In genomic region chr1:3641816-3642215, GRCh38 we compare ENCODE assay signal across 39 cellular contexts.
"Had no signal": no experiment of that assay in that cellular context is flagged by ENCODE, and none has a peak within 500 bp of the region (broad histone marks: within the 10 kb centered on the region; RNA-seq: fewer than 3 reads in every experiment).

No MANE protein-coding gene starts in this region.

- ATAC-seq: activated CD4-positive, alpha-beta T cell treated with anti-CD3 and anti-CD28 coated beads for 36 hours; activated CD4-positive, CD25-positive, alpha-beta regulatory T cell treated with anti-CD3 and anti-CD28 coated beads, Interleukin-2, amount 50 U/mL, for 24 hours; activated naive CD4-positive, alpha-beta T cell treated with anti-CD3 and anti-CD28 coated beads, Interleukin-2, amount 50 U/mL, for 72 hours; activated T-cell treated with anti-CD3 and anti-CD28 coated beads, Interleukin-2, amount 50 U/mL, for 4 hours; activated T-cell treated with anti-CD3 and anti-CD28 coated beads, Interleukin-2, amount 50 U/mL, for 72 hours; activated T-helper 17 cell treated with anti-CD3 and anti-CD28 coated beads, Interleukin-2, amount 50 U/mL, for 72 hours; body of pancreas had no signal

- H3K36me3 ChIP-seq: breast epithelium had no signal

- FAIRE-seq: astrocyte, TTC549 had no signal

- H3K4me1 ChIP-seq: adrenal gland, body of pancreas, breast epithelium had no signal

- H3K4me3 ChIP-seq: adrenal gland, body of pancreas, breast epithelium had no signal

- H3K9me3 ChIP-seq: adrenal gland, body of pancreas, breast epithelium had no signal

- H3K27me3 Mint-ChIP-seq: activated CD4-positive, alpha-beta memory T cell treated with anti-CD3 and anti-CD28 coated beads, Interleukin-2, amount 10 ng/mL, durations not matched to agents 7 days and 5 days; activated CD4-positive, alpha-beta T cell treated with anti-CD3 and anti-CD28 coated beads for 36 hours; activated CD4-positive, alpha-beta T cell treated with anti-CD3 and anti-CD28 coated beads, Interleukin-2, amount 10 ng/mL, durations not matched to agents 7 days and 5 days; activated naive CD8-positive, alpha-beta T cell treated with anti-CD3 and anti-CD28 coated beads for 36 hours; activated T-helper 17 cell treated with anti-CD3 and anti-CD28 coated beads, Interleukin-2, amount 50 U/mL, for 72 hours; central memory CD8-positive, alpha-beta T cell had no signal

- H3K27ac ChIP-seq: adrenal gland, body of pancreas, brain microvascular endothelial cell, breast epithelium, VCaP had no signal

- H3K36me3 Mint-ChIP-seq: activated naive CD8-positive, alpha-beta T cell treated with anti-CD3 and anti-CD28 coated beads for 36 hours had no signal

- DNase-seq: activated CD4-positive, alpha-beta memory T cell treated with anti-CD3 and anti-CD28 coated beads, Interleukin-2, amount 10 ng/mL, durations not matched to agents 7 days and 5 days; activated CD4-positive, alpha-beta T cell treated with anti-CD3 and anti-CD28 coated beads for 1 hour; activated CD4-positive, alpha-beta T cell treated with anti-CD3 and anti-CD28 coated beads for 36 hours; activated CD4-positive, alpha-beta T cell treated with anti-CD3 and anti-CD28 coated beads for 48 hours; activated CD4-positive, alpha-beta T cell treated with anti-CD3 and anti-CD28 coated beads, Interleukin-2, amount 10 ng/mL, durations not matched to agents 7 days and 5 days; activated CD4-positive, alpha-beta T cell treated with anti-CD3 and anti-CD28 coated beads, Interleukin-2, amount 50 U/mL, for 48 hours; activated CD4-positive, CD25-positive, alpha-beta regulatory T cell; activated CD8-positive, alpha-beta memory T cell treated with anti-CD3 and anti-CD28 coated beads, Interleukin-2, amount 50 U/mL, for 4 hours; activated effector memory CD4-positive, alpha-beta T cell treated with anti-CD3 and anti-CD28 coated beads, Interleukin-2, amount 50 U/mL, for 16 hours; activated gamma-delta T cell treated with Interleukin-2 at 50 U/mL for 16 hours; activated naive CD4-positive, alpha-beta T cell; activated naive CD4-positive, alpha-beta T cell treated with anti-CD3 and anti-CD28 coated beads for 36 hours; activated naive CD4-positive, alpha-beta T cell treated with anti-CD3 and anti-CD28 coated beads, Interleukin-2, amount 50 U/mL, for 16 hours; activated naive CD8-positive, alpha-beta T cell treated with anti-CD3 and anti-CD28 coated beads for 36 hours; activated T-cell treated with anti-CD3 and anti-CD28 coated beads for 4 hours; activated T-cell treated with anti-CD3 and anti-CD28 coated beads, Interleukin-2, amount 50 U/mL, for 1 hour; activated T-cell treated with anti-CD3 and anti-CD28 coated beads, Interleukin-2, amount 50 U/mL, for 4 hours; activated T-cell treated with anti-CD3 and anti-CD28 coated beads, Interleukin-2, amount 50 U/mL, for 72 hours; adrenal gland; amniotic stem cell; body of pancreas; brain microvascular endothelial cell; caudate nucleus; cerebellar nuclear complex; SW 1271; T-helper 1 cell; T-helper 2 cell; T-helper 9 cell had no signal

- H3K9me3 Mint-ChIP-seq: activated CD4-positive, alpha-beta memory T cell treated with anti-CD3 and anti-CD28 coated beads, Interleukin-2, amount 10 ng/mL, durations not matched to agents 7 days and 5 days; activated CD4-positive, alpha-beta T cell treated with anti-CD3 and anti-CD28 coated beads, Interleukin-2, amount 10 ng/mL, durations not matched to agents 7 days and 5 days; activated naive CD4-positive, alpha-beta T cell treated with anti-CD3 and anti-CD28 coated beads for 36 hours; activated naive CD4-positive, alpha-beta T cell treated with anti-CD3 and anti-CD28 coated beads, Interleukin-2, amount 50 U/mL, for 72 hours; activated naive CD8-positive, alpha-beta T cell treated with anti-CD3 and anti-CD28 coated beads for 36 hours; activated T-cell treated with anti-CD3 and anti-CD28 coated beads, Interleukin-2, amount 50 U/mL, for 4 hours; activated T-cell treated with anti-CD3 and anti-CD28 coated beads, Interleukin-2, amount 50 U/mL, for 72 hours; activated T-helper 1 cell treated with anti-CD3 and anti-CD28 coated beads, Interleukin-12 subunit alpha, Interleukin-12 subunit beta, Interleukin-2, Interleukin-4 antibody, amounts not matched to agents 30 ng/mL and 10 ng/mL and 1 ng/mL, durations not matched to agents 14 hours and 24 hours and 36 hours; activated T-helper 17 cell treated with anti-CD3 and anti-CD28 coated beads, Interleukin-2, amount 50 U/mL, for 72 hours; central memory CD8-positive, alpha-beta T cell; T-helper 1 cell treated with Interleukin-12 subunit alpha and Interleukin-12 subunit beta and Interleukin-4 antibody, amounts not matched to agents 30 μg/mL and 1 μg/mL, for 36 hours; T-helper 2 cell treated with Interferon-gamma antibody and Interleukin-4, amounts not matched to agents 5 μg/mL and 100 μg/mL, for 36 hours had no signal

- H3K4me1 Mint-ChIP-seq: activated CD4-positive, alpha-beta memory T cell treated with anti-CD3 and anti-CD28 coated beads, Interleukin-2, amount 10 ng/mL, durations not matched to agents 7 days and 5 days; activated CD4-positive, alpha-beta T cell treated with anti-CD3 and anti-CD28 coated beads for 36 hours; activated CD4-positive, alpha-beta T cell treated with anti-CD3 and anti-CD28 coated beads, Interleukin-2, amount 10 ng/mL, durations not matched to agents 7 days and 5 days; activated naive CD8-positive, alpha-beta T cell treated with anti-CD3 and anti-CD28 coated beads for 36 hours; activated T-helper 17 cell treated with anti-CD3 and anti-CD28 coated beads, Interleukin-2, amount 50 U/mL, for 72 hours had no signal

- H3K27ac Mint-ChIP-seq: activated CD4-positive, alpha-beta memory T cell treated with anti-CD3 and anti-CD28 coated beads, Interleukin-2, amount 10 ng/mL, durations not matched to agents 7 days and 5 days; activated CD4-positive, alpha-beta T cell treated with anti-CD3 and anti-CD28 coated beads for 36 hours; activated CD4-positive, alpha-beta T cell treated with anti-CD3 and anti-CD28 coated beads, Interleukin-2, amount 10 ng/mL, durations not matched to agents 7 days and 5 days; activated naive CD4-positive, alpha-beta T cell treated with anti-CD3 and anti-CD28 coated beads for 36 hours; activated naive CD4-positive, alpha-beta T cell treated with anti-CD3 and anti-CD28 coated beads, Interleukin-2, amount 50 U/mL, for 72 hours; activated naive CD8-positive, alpha-beta T cell treated with anti-CD3 and anti-CD28 coated beads for 36 hours; activated T-cell treated with anti-CD3 and anti-CD28 coated beads, Interleukin-2, amount 50 U/mL, for 72 hours; activated T-helper 1 cell treated with anti-CD3 and anti-CD28 coated beads, Interleukin-12 subunit alpha, Interleukin-12 subunit beta, Interleukin-2, Interleukin-4 antibody, amounts not matched to agents 30 ng/mL and 10 ng/mL and 1 ng/mL, durations not matched to agents 14 hours and 24 hours and 36 hours; activated T-helper 17 cell treated with anti-CD3 and anti-CD28 coated beads, Interleukin-2, amount 50 U/mL, for 72 hours; T-helper 1 cell treated with Interleukin-12 subunit alpha and Interleukin-12 subunit beta and Interleukin-4 antibody, amounts not matched to agents 30 μg/mL and 1 μg/mL, for 36 hours; T-helper 2 cell treated with Interferon-gamma antibody and Interleukin-4, amounts not matched to agents 5 μg/mL and 100 μg/mL, for 36 hours had no signal

- H3K4me3 Mint-ChIP-seq: activated CD4-positive, alpha-beta memory T cell treated with anti-CD3 and anti-CD28 coated beads, Interleukin-2, amount 10 ng/mL, durations not matched to agents 7 days and 5 days; activated CD4-positive, alpha-beta T cell treated with anti-CD3 and anti-CD28 coated beads for 36 hours; activated CD4-positive, alpha-beta T cell treated with anti-CD3 and anti-CD28 coated beads, Interleukin-2, amount 10 ng/mL, durations not matched to agents 7 days and 5 days; activated naive CD4-positive, alpha-beta T cell treated with anti-CD3 and anti-CD28 coated beads for 36 hours; activated naive CD8-positive, alpha-beta T cell treated with anti-CD3 and anti-CD28 coated beads for 36 hours; activated T-cell treated with anti-CD3 and anti-CD28 coated beads, Interleukin-2, amount 50 U/mL, for 4 hours; activated T-cell treated with anti-CD3 and anti-CD28 coated beads, Interleukin-2, amount 50 U/mL, for 72 hours; activated T-helper 1 cell treated with anti-CD3 and anti-CD28 coated beads, Interleukin-12 subunit alpha, Interleukin-12 subunit beta, Interleukin-2, Interleukin-4 antibody, amounts not matched to agents 30 ng/mL and 10 ng/mL and 1 ng/mL, durations not matched to agents 14 hours and 24 hours and 36 hours; activated T-helper 17 cell treated with anti-CD3 and anti-CD28 coated beads, Interleukin-2, amount 50 U/mL, for 72 hours; central memory CD8-positive, alpha-beta T cell; T-helper 1 cell treated with Interleukin-12 subunit alpha and Interleukin-12 subunit beta and Interleukin-4 antibody, amounts not matched to agents 30 μg/mL and 1 μg/mL, for 36 hours; T-helper 2 cell treated with Interferon-gamma antibody and Interleukin-4, amounts not matched to agents 5 μg/mL and 100 μg/mL, for 36 hours had no signal

- H3K27me3 ChIP-seq: adrenal gland, body of pancreas, brain microvascular endothelial cell, breast epithelium had no signal
